Comparison of ENCODE assay signal across 17 cellular contexts in genomic region chr13:113004126-113004525, GRCh38. TPM values are rescaled to one million over a fixed set of nuclear protein-coding genes. Genes with fewer than 3 reads are reported as not detected.
DNase-seq lines count a peak whose midpoint lies in the region; ATAC-seq and TF ChIP-seq lines count a peak whose summit lies in the region.
"Had no signal": no experiment of that assay in that cellular context is flagged by ENCODE, and none has a peak within 500 bp of the region (broad histone marks: within the 10 kb centered on the region; RNA-seq: fewer than 3 reads in every experiment).

No MANE protein-coding gene starts in this region.

- H3K27me3 Mint-ChIP-seq in activated CD8-positive, alpha-beta T cell treated with anti-CD3 and anti-CD28 coated beads, Interleukin-2, amount 10 ng/mL, durations not matched to agents 7 days and 5 days (ENCODE audit: low read depth) = no peaks in the 10 kb centered on the region
- peaks cover 2% of the 10 kb centered on the region for H3K27me3 Mint-ChIP-seq in activated CD8-positive, alpha-beta T cell treated with anti-CD3 and anti-CD28 coated beads for 36 hours
- H3K27me3 Mint-ChIP-seq in neural crest cell (ENCODE audit: low read depth) = no peaks in the 10 kb centered on the region
- H3K27me3 Mint-ChIP-seq: CD4-positive, CD25-positive, alpha-beta regulatory T cell had no signal

- ATAC-seq in activated CD8-positive, alpha-beta T cell treated with anti-CD3 and anti-CD28 coated beads, Interleukin-2, amount 10 ng/mL, durations not matched to agents 7 days and 5 days = no peak
- ATAC-seq in activated CD8-positive, alpha-beta T cell treated with anti-CD3 and anti-CD28 coated beads for 36 hours = no peak
- ATAC-seq: CD8-positive, alpha-beta T cell had no signal

- TF ChIP-seq CTCF in activated CD8-positive, alpha-beta T cell treated with anti-CD3 and anti-CD28 coated beads for 36 hours (IDR thresholded peaks at IDR 0.05) = no peak
- TF ChIP-seq CTCF in neural crest cell (conservative IDR thresholded peaks at IDR 0.05) = no peak

- peak overlapping the region; percentile 71 for H3K27ac Mint-ChIP-seq in activated CD8-positive, alpha-beta T cell treated with anti-CD3 and anti-CD28 coated beads, Interleukin-2, amount 10 ng/mL, durations not matched to agents 7 days and 5 days
- H3K27ac Mint-ChIP-seq in activated CD8-positive, alpha-beta T cell treated with anti-CD3 and anti-CD28 coated beads for 36 hours = no peak overlapping the region
- H3K27ac Mint-ChIP-seq in neural crest cell (ENCODE audit: unreplicated experiment) = peak overlapping the region; percentile 6
- H3K27ac Mint-ChIP-seq: B cell; CD8-positive, alpha-beta T cell; HFFc6 had no signal

- peak overlapping the region; percentile 45 for H3K27ac ChIP-seq in substantia nigra (ENCODE audit: low read depth, low read length, poor library complexity, severe bottlenecking)
- H3K27ac ChIP-seq: 22Rv1, BLaER1, C4-2B had no signal

- H3K36me3 Mint-ChIP-seq in activated CD8-positive, alpha-beta T cell treated with anti-CD3 and anti-CD28 coated beads, Interleukin-2, amount 10 ng/mL, durations not matched to agents 7 days and 5 days (ENCODE audit: low read depth) = peaks cover 3% of the 10 kb centered on the region
- H3K36me3 Mint-ChIP-seq in activated CD8-positive, alpha-beta T cell treated with anti-CD3 and anti-CD28 coated beads for 36 hours (ENCODE audit: low read depth) = peaks cover 5% of the 10 kb centered on the region
- H3K36me3 Mint-ChIP-seq in neural crest cell (ENCODE audit: low read depth) = peaks cover 14% of the 10 kb centered on the region
- H3K36me3 Mint-ChIP-seq: CD4-positive, CD25-positive, alpha-beta regulatory T cell had no signal

- no peak for DNase-seq in activated CD8-positive, alpha-beta T cell treated with anti-CD3 and anti-CD28 coated beads, Interleukin-2, amount 10 ng/mL, durations not matched to agents 7 days and 5 days
- no peak for DNase-seq in activated CD8-positive, alpha-beta T cell treated with anti-CD3 and anti-CD28 coated beads for 36 hours
- DNase-seq in neural crest cell (ENCODE audit: low read depth, low spot score) (no peak), substantia nigra (lab: John Stamatoyannopoulos, UW) (no peak), GF-D8 (lab: John Stamatoyannopoulos, UW) (no peak), GDM1 (lab: John Stamatoyannopoulos, UW) (no peak)
- DNase-seq: Caco-2; CD4-positive, CD25-positive, alpha-beta regulatory T cell; CD8-positive, alpha-beta T cell; DMS153; DND-41; GOT3; HFFc6 had no signal

- peaks cover 6% of the 10 kb centered on the region for H3K9me3 Mint-ChIP-seq in activated CD8-positive, alpha-beta T cell treated with anti-CD3 and anti-CD28 coated beads, Interleukin-2, amount 10 ng/mL, durations not matched to agents 7 days and 5 days (ENCODE audit: insufficient read depth)
- peaks cover 4% of the 10 kb centered on the region for H3K9me3 Mint-ChIP-seq in activated CD8-positive, alpha-beta T cell treated with anti-CD3 and anti-CD28 coated beads for 36 hours
- H3K9me3 Mint-ChIP-seq in neural crest cell = no peaks in the 10 kb centered on the region
- H3K9me3 Mint-ChIP-seq: CD4-positive, CD25-positive, alpha-beta regulatory T cell; CD8-positive, alpha-beta T cell; HFFc6 had no signal

- CTCF ChIA-PET in activated CD8-positive, alpha-beta T cell treated with anti-CD3 and anti-CD28 coated beads, Interleukin-2, amount 10 ng/mL, durations not matched to agents 7 days and 5 days (lab: Charles Lee) = no interaction called here
- CTCF ChIA-PET in activated CD8-positive, alpha-beta T cell treated with anti-CD3 and anti-CD28 coated beads for 36 hours (lab: Charles Lee) = no interaction called here

- intact Hi-C loops in activated CD8-positive, alpha-beta T cell treated with anti-CD3 and anti-CD28 coated beads for 36 hours (cut with micrococcal nuclease) = no loop called here

- POLR2A ChIA-PET in activated CD8-positive, alpha-beta T cell treated with anti-CD3 and anti-CD28 coated beads, Interleukin-2, amount 10 ng/mL, durations not matched to agents 7 days and 5 days (lab: Charles Lee) = no interaction called here
- POLR2A ChIA-PET in activated CD8-positive, alpha-beta T cell treated with anti-CD3 and anti-CD28 coated beads for 36 hours (lab: Charles Lee) = no interaction called here

- no peak overlapping the region for H3K4me3 Mint-ChIP-seq in activated CD8-positive, alpha-beta T cell treated with anti-CD3 and anti-CD28 coated beads, Interleukin-2, amount 10 ng/mL, durations not matched to agents 7 days and 5 days
- H3K4me3 Mint-ChIP-seq in activated CD8-positive, alpha-beta T cell treated with anti-CD3 and anti-CD28 coated beads for 36 hours = no peak overlapping the region
- H3K4me3 Mint-ChIP-seq in neural crest cell = peak overlapping the region; percentile 41
- H3K4me3 Mint-ChIP-seq: B cell; CD4-positive, CD25-positive, alpha-beta regulatory T cell; CD8-positive, alpha-beta T cell; HFFc6 had no signal

- no peaks in the 10 kb centered on the region for H3K4me1 Mint-ChIP-seq in activated CD8-positive, alpha-beta T cell treated with anti-CD3 and anti-CD28 coated beads, Interleukin-2, amount 10 ng/mL, durations not matched to agents 7 days and 5 days (ENCODE audit: low read depth)
- peaks cover 16% of the 10 kb centered on the region for H3K4me1 Mint-ChIP-seq in activated CD8-positive, alpha-beta T cell treated with anti-CD3 and anti-CD28 coated beads for 36 hours (ENCODE audit: low read depth)
- peaks cover 46% of the 10 kb centered on the region for H3K4me1 Mint-ChIP-seq in neural crest cell

RNA-seq across cellular contexts. Expression of gene MCF2L, which starts 35.1 kb away (rescaled TPM):
- 1 to 10 TPM in 1 of 2 experiments, under 1 TPM in 1; 0.76 to 1.0 TPM for total RNA-seq in activated CD8-positive, alpha-beta T cell treated with anti-CD3 and anti-CD28 coated beads, Interleukin-2, amount 10 ng/mL, durations not matched to agents 7 days and 5 days
- 1 to 10 TPM; 7.6 to 8.9 TPM for total RNA-seq in activated CD8-positive, alpha-beta T cell treated with anti-CD3 and anti-CD28 coated beads for 36 hours
- total RNA-seq in neural crest cell = 59.9 and 62.5 TPM in 2 replicates
- total RNA-seq: HFFc6 had no signal

Comparison
In these comparisons a context has a peak if more than half of its experiments do, and no peak if none do; other contexts are left out.
1. RNA of gene MCF2L, which starts 35.1 kb away (total RNA-seq): 59.9 to 62.5 TPM in neural crest cell and 7.6 to 8.9 TPM in activated CD8-positive, alpha-beta T cell treated with anti-CD3 and anti-CD28 coated beads for 36 hours; 0.76 to 1.0 TPM in activated CD8-positive, alpha-beta T cell treated with anti-CD3 and anti-CD28 coated beads, Interleukin-2, amount 10 ng/mL, durations not matched to agents 7 days and 5 days; every median in the first group is over 4 times any median in the second.